19 cellular contexts compared by ENCODE assay signal in genomic region chr7:13414661-13415105, GRCh38.
A peak's percentile ranks its signal among the peaks of the same experiment; 100 is the strongest.
DNase-seq lines count a peak whose midpoint lies in the region; ATAC-seq, FAIRE-seq and TF ChIP-seq lines count a peak whose summit lies in the region.
"Had no signal": no experiment of that assay in that cellular context is flagged by ENCODE, and none has a peak within 500 bp of the region (broad histone marks: within the 10 kb centered on the region; RNA-seq: fewer than 3 reads in every experiment).

No MANE protein-coding gene starts in this region.

- no peak for FAIRE-seq in small intestine (lab: Jason Lieb, UNC)
- FAIRE-seq: D721Med, GM12878, GM19239 had no signal

- in situ Hi-C loops in gastrocnemius medialis (cut with MboI; ENCODE audit: low sequenced_read_pairs in 4 of 4) = no loop called here

- no peak for TF ChIP-seq CTCF in RWPE2 (IDR thresholded peaks at IDR 0.05; ENCODE audit: poor library complexity, severe bottlenecking)
- TF ChIP-seq CTCF in fibroblast of villous mesenchyme (IDR thresholded peaks at IDR 0.05; ENCODE audit: insufficient read depth, low read depth, low read length) = no peak
- no peak for TF ChIP-seq CTCF in gastrocnemius medialis (IDR thresholded peaks at IDR 0.05 in 4 of 5, conservative IDR thresholded peaks at IDR 0.05 in 1 of 5)

- peak; percentile 46; the same call in 2 of the 3 replicates for ATAC-seq in RWPE2 (ENCODE audit: low read depth)
- peak; percentile 83 to 92 for ATAC-seq in gastrocnemius medialis
- no peak for ATAC-seq in HG02798 (IDR thresholded peaks at IDR 0.05; ENCODE audit: poor library complexity, unreplicated experiment)
- ATAC-seq: GM12878 had no signal

- no peaks in the 10 kb centered on the region for H3K9me3 ChIP-seq in RWPE2 (ENCODE audit: severe bottlenecking)
- no peaks in the 10 kb centered on the region for H3K9me3 ChIP-seq in gastrocnemius medialis
- H3K9me3 ChIP-seq in small intestine (ENCODE audit: control insufficient read depth, low read depth) = no peaks in the 10 kb centered on the region
- H3K9me3 ChIP-seq: tibial artery had no signal

- H3K27me3 ChIP-seq in RWPE2 (ENCODE audit: insufficient read depth, poor library complexity, severe bottlenecking) = no peaks in the 10 kb centered on the region
- H3K27me3 ChIP-seq in gastrocnemius medialis = no peaks in the 10 kb centered on the region
- H3K27me3 ChIP-seq in small intestine (ENCODE audit: control insufficient read depth in 2 of 2, insufficient read depth in 2 of 2, low read length in 2 of 2) = no peaks in the 10 kb centered on the region
- H3K27me3 ChIP-seq: tibial artery had no signal

- TF ChIP-seq POLR2A in gastrocnemius medialis (IDR thresholded peaks at IDR 0.05) = no peak

- DNase-seq in NCI-H510A treated with DMSO at 0.1 percent for 48 hours (lab: John Stamatoyannopoulos, UW) (peak; percentile 20), NCI-H510A (lab: John Stamatoyannopoulos, UW) (no peak), RWPE2 (ENCODE audit: low spot score) (no peak), fibroblast of villous mesenchyme (ENCODE audit: low read depth) (peak; percentile 6), gastrocnemius medialis (no peak), small intestine (no peak), T-helper 1 cell (no peak)
- DNase-seq: activated CD8-positive, alpha-beta memory T cell treated with anti-CD3 and anti-CD28 coated beads, Interleukin-2, amount 50 U/mL, for 48 hours; erythroblast; HCEC 1CT; naive B cell; NCI-H1930; tibial artery had no signal

- H3K27ac ChIP-seq in RWPE2 (ENCODE audit: poor library complexity, severe bottlenecking) (no peak overlapping the region), gastrocnemius medialis (peak overlapping the region in 2 of 4 donors; percentile 41 to 58), small intestine (ENCODE audit: low read depth in 1 of 2, low read length in 1 of 2) (no peak overlapping the region)
- H3K27ac ChIP-seq: PC-9, skin epidermis, tibial artery had no signal

- H3K36me3 ChIP-seq in RWPE2 (ENCODE audit: low read depth) (no peaks in the 10 kb centered on the region), gastrocnemius medialis (no peaks in the 10 kb centered on the region), small intestine (ENCODE audit: control insufficient read depth in 2 of 2, insufficient read depth in 2 of 2, low read length in 2 of 2) (no peaks in the 10 kb centered on the region)
- H3K36me3 ChIP-seq: tibial artery had no signal

- H3K4me3 ChIP-seq in RWPE2 (ENCODE audit: severe bottlenecking) (no peak overlapping the region), fibroblast of villous mesenchyme (ENCODE audit: low read depth, low read length) (no peak overlapping the region), gastrocnemius medialis (peak overlapping the region; percentile 4 to 32 (median 15)), small intestine (ENCODE audit: low read depth in 1 of 2, low read length in 2 of 2) (no peak overlapping the region)
- H3K4me3 ChIP-seq: GM12878, PC-9, skin epidermis, tibial artery had no signal

- WGBS in small intestine, 3 donors = 25 to 51% (median 29%) methylated on average over 5 of the region's 5 CpGs

- intact Hi-C loops in gastrocnemius medialis (cut with DNase I; ENCODE audit: low total_unique reads) = no loop called here

- H3K4me1 ChIP-seq in RWPE2 (ENCODE audit: insufficient read depth, poor library complexity, severe bottlenecking) = no peaks in the 10 kb centered on the region
- H3K4me1 ChIP-seq in gastrocnemius medialis = peaks cover 19 to 21% of the 10 kb centered on the region in 2 donors
- H3K4me1 ChIP-seq in small intestine (ENCODE audit: control insufficient read depth in 2 of 2, insufficient read depth in 1 of 2, low read depth in 1 of 2, low read length in 1 of 2) = no peaks in the 10 kb centered on the region
- H3K4me1 ChIP-seq: tibial artery had no signal

Comparison
In these comparisons a context has a peak if more than half of its experiments do, and no peak if none do; other contexts are left out.
1. DNase-seq: peak in NCI-H510A treated with DMSO at 0.1 percent for 48 hours (single experiment) and fibroblast of villous mesenchyme (single experiment); none in NCI-H510A (single experiment), RWPE2 (single experiment), gastrocnemius medialis (0 of 2), small intestine (single experiment) and T-helper 1 cell (0 of 5).
2. H3K4me3 ChIP-seq: peak in gastrocnemius medialis (4 of 4); none in RWPE2 (single experiment), fibroblast of villous mesenchyme (single experiment) and small intestine (0 of 2).